Comparison of ENCODE assay signal across 8 cellular contexts in the genomic region with DNA sequence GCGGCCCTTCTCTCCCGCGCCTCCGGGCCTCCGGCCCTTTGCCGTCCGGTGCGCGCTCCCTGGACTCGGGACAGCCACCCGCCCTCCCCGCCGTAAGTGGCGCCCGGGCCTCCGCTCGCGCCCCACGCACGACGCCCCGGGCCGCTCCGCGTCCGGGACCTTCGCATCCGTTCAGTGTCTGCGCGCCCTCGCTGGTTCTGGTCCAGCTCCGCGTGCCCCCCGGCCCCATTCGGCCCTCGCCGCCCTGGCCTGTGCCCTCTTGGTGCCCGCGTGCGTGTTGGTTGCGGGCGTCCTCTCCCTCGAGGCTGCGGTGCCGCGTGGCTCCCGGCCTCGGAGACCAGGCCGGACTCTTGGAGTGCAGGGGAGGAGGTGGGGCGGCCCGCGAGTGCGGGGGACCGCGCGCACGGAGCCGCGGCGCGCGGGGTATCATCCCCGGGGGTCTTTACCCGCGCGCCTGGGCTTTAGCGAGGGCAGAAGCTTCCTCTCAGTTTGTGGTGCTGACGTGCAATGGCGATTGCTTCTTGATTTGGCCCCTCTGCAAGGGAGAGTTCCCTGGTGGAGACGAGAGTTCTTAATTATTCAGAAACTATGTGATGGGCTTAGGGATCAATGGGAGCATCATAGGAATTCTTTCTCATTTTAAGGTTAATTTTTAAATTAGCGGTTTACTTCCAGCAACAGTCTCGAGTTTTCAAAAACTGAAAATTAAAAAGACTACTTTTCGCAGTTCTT. TPM values are rescaled to one million over a fixed set of nuclear protein-coding genes. Genes with fewer than 3 reads are reported as not detected.
DNase-seq lines count a peak whose midpoint lies in the region; ATAC-seq and TF ChIP-seq lines count a peak whose summit lies in the region.

No MANE protein-coding gene starts in this region.

- H3K4me1 Mint-ChIP-seq in Calu3 (ENCODE audit: low read depth, unreplicated experiment), result no peaks in the 10 kb centered on the region

- intact Hi-C loops in Calu3 (cut with micrococcal nuclease; ENCODE audit: unreplicated experiment), result no loop called here

- DNase-seq in Calu3, result peak; percentile 3
- DNase-seq in iPS-NIHi7 (ENCODE audit: extremely low spot score), result peak; percentile 22
- peak; percentile 4 for DNase-seq in stimulated activated naive CD8-positive, alpha-beta T cell treated with anti-CD3 and anti-CD28 coated beads, Interleukin-15, Interleukin-2, amounts not matched to agents 100 U/mL and 50 U/mL, for 24 hours
- DNase-seq in HPDE6-E6E7 (ENCODE audit: extremely low spot score), result no peak

- CTCF ChIA-PET in Calu3 (lab: Charles Lee), result interaction anchor here (0.7 to 1.1 kb wide), 2 partner anchors 54 to 140 kb away, joined by 3 read pairs; no protein-coding TSS in a partner anchor

- TF ChIP-seq CTCF in Calu3 (IDR thresholded peaks at IDR 0.05; ENCODE audit: unreplicated experiment), result no peak

- H3K27ac ChIP-seq in angular gyrus (ENCODE audit: low read depth, low read length), result peak overlapping the region; percentile 48

- no peaks in the 10 kb centered on the region for H3K9me3 Mint-ChIP-seq in Calu3 (ENCODE audit: low read depth, unreplicated experiment)

- no peak overlapping the region for H3K27ac Mint-ChIP-seq in Calu3 (ENCODE audit: unreplicated experiment)

- peaks cover 27% of the 10 kb centered on the region for H3K27me3 Mint-ChIP-seq in Calu3 (ENCODE audit: unreplicated experiment)

- peaks cover 8% of the 10 kb centered on the region for H3K36me3 Mint-ChIP-seq in Calu3 (ENCODE audit: insufficient read depth, unreplicated experiment)

- H3K4me3 Mint-ChIP-seq in Calu3 (ENCODE audit: low read depth, unreplicated experiment), result peak overlapping the region; percentile 70

- no TSS peak for BruUV-seq in Calu3 (replicated peaks; lab: Mats Ljungman, UMichigan)

- ATAC-seq in HG02943 (IDR thresholded peaks at IDR 0.05; ENCODE audit: low read depth, unreplicated experiment), result peak; percentile 16
- no peak for ATAC-seq in stimulated activated naive CD8-positive, alpha-beta T cell treated with anti-CD3 and anti-CD28 coated beads, Interleukin-15, Interleukin-2, amounts not matched to agents 100 U/mL and 50 U/mL, for 24 hours
- no peak for ATAC-seq in GM21528 (IDR thresholded peaks at IDR 0.05; ENCODE audit: low FRiP score, unreplicated experiment)
- ATAC-seq in HG03045 (IDR thresholded peaks at IDR 0.05; ENCODE audit: unreplicated experiment), result no peak

RNA-seq across cellular contexts. Expression of a gene that starts 0.8 kb away (rescaled TPM):
- 8.7 and 10.1 TPM in 2 replicates for total RNA-seq in Calu3 (2022)
